ENCODE assay signal across 33 cellular contexts in the genomic region with DNA sequence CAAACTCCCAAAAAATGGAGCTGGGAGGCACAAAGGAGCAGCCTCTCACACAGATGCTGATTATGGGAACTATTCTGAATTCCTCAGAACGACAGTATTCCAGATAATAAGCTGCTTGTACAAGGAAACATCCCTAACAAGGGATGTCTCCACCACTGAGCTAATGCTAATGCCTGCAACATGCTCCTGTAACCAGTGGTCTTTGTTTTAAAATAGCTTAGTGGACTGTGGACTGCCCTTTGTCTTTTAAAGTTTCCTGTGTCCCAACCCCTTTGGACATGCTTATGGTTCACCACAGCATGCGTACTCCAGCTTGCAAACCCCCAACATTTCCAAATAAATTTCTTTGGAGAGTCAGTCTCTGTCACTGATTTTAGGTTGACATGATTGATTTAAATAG.
"Had no signal": no experiment of that assay in that cellular context is flagged by ENCODE, and none has a peak within 500 bp of the region (broad histone marks: within the 10 kb centered on the region; RNA-seq: fewer than 3 reads in every experiment).

No MANE protein-coding gene starts in this region.

- H3K4me1 ChIP-seq: esophagus muscularis mucosa, heart left ventricle, left lung, prostate gland had no signal

- H3K9me3 ChIP-seq: esophagus muscularis mucosa, heart left ventricle, left lung, mucosa of descending colon, pancreas, prostate gland, thoracic aorta had no signal

- H3K9me3 Mint-ChIP-seq: activated CD8-positive, alpha-beta T cell treated with anti-CD3 and anti-CD28 coated beads for 36 hours; activated naive CD8-positive, alpha-beta T cell treated with anti-CD3 and anti-CD28 coated beads, Interleukin-2, amount 50 U/mL, for 24 hours; activated T-helper 1 cell treated with anti-CD3 and anti-CD28 coated beads, Interleukin-12 subunit alpha, Interleukin-12 subunit beta, Interleukin-2, Interleukin-4 antibody, amounts not matched to agents 30 ng/mL and 10 ng/mL and 1 ng/mL, durations not matched to agents 14 hours and 24 hours and 36 hours; immature natural killer cell; naive B cell; neural crest cell had no signal

- H3K36me3 ChIP-seq: pancreas, prostate gland had no signal

- H3K4me1 Mint-ChIP-seq: immature natural killer cell, neural crest cell had no signal

- H3K27me3 Mint-ChIP-seq: activated CD8-positive, alpha-beta T cell treated with anti-CD3 and anti-CD28 coated beads for 36 hours; activated naive CD8-positive, alpha-beta T cell treated with anti-CD3 and anti-CD28 coated beads, Interleukin-2, amount 50 U/mL, for 24 hours; naive B cell; T-helper 17 cell had no signal

- DNase-seq: activated CD4-positive, alpha-beta T cell treated with anti-CD3 and anti-CD28 coated beads for 1 hour; activated CD4-positive, alpha-beta T cell treated with anti-CD3 and anti-CD28 coated beads, Interleukin-2, amount 50 U/mL, for 1 hour; activated CD8-positive, alpha-beta T cell treated with anti-CD3 and anti-CD28 coated beads for 36 hours; activated gamma-delta T cell; activated naive CD4-positive, alpha-beta T cell treated with anti-CD3 and anti-CD28 coated beads, Interleukin-2, amount 50 U/mL, for 16 hours; activated naive CD8-positive, alpha-beta T cell treated with anti-CD3 and anti-CD28 coated beads, Interleukin-2, amount 50 U/mL, for 24 hours; activated T-cell treated with anti-CD3 and anti-CD28 coated beads for 4 hours; cerebellar nuclear complex; dorsolateral prefrontal cortex; foreskin keratinocyte; heart left ventricle; hypothalamus; immature natural killer cell; left lung; mesendoderm; mucosa of descending colon; naive B cell; nucleus accumbens; pancreas; stimulated activated CD4-positive, alpha-beta T cell treated with anti-CD3 and anti-CD28 coated beads, Interleukin-15, amount 100 ng/mL, for 24 hours; stimulated activated CD4-positive, alpha-beta T cell treated with anti-CD3 and anti-CD28 coated beads, Interleukin-2, amount 100 ng/mL, for 24 hours; stimulated activated naive CD4-positive, alpha-beta T cell treated with Interleukin-2 at 50 U/mL for 16 hours; T-helper 17 cell; T1000; trophoblast cell had no signal

- ATAC-seq: activated CD8-positive, alpha-beta T cell treated with anti-CD3 and anti-CD28 coated beads for 36 hours; activated naive CD8-positive, alpha-beta T cell treated with anti-CD3 and anti-CD28 coated beads, Interleukin-2, amount 50 U/mL, for 24 hours; foreskin keratinocyte; heart left ventricle; left lung; mucosa of descending colon; pancreas; SK-N-SH treated with all-trans-retinoic acid at 6 μM for 48 hours; T-helper 17 cell had no signal

- H3K27ac ChIP-seq: coronary artery, dorsolateral prefrontal cortex, esophagus muscularis mucosa, foreskin keratinocyte, heart left ventricle, left lung, pancreas, prostate gland, thoracic aorta had no signal

- H3K27ac Mint-ChIP-seq: activated naive CD8-positive, alpha-beta T cell treated with anti-CD3 and anti-CD28 coated beads, Interleukin-2, amount 50 U/mL, for 24 hours; activated T-helper 1 cell treated with anti-CD3 and anti-CD28 coated beads, Interleukin-12 subunit alpha, Interleukin-12 subunit beta, Interleukin-2, Interleukin-4 antibody, amounts not matched to agents 30 ng/mL and 10 ng/mL and 1 ng/mL, durations not matched to agents 14 hours and 24 hours and 36 hours; T-helper 17 cell had no signal

- H3K4me3 ChIP-seq: coronary artery, dorsolateral prefrontal cortex, esophagus muscularis mucosa, heart left ventricle, left lung, lung, mucosa of descending colon, pancreas, prostate gland, thoracic aorta had no signal

- H3K4me3 Mint-ChIP-seq: activated CD8-positive, alpha-beta T cell treated with anti-CD3 and anti-CD28 coated beads for 36 hours; activated naive CD8-positive, alpha-beta T cell treated with anti-CD3 and anti-CD28 coated beads, Interleukin-2, amount 50 U/mL, for 24 hours; activated T-helper 1 cell treated with anti-CD3 and anti-CD28 coated beads, Interleukin-12 subunit alpha, Interleukin-12 subunit beta, Interleukin-2, Interleukin-4 antibody, amounts not matched to agents 30 ng/mL and 10 ng/mL and 1 ng/mL, durations not matched to agents 14 hours and 24 hours and 36 hours; immature natural killer cell; neural crest cell; T-helper 17 cell had no signal

- H3K27me3 ChIP-seq: dorsolateral prefrontal cortex, esophagus muscularis mucosa, foreskin keratinocyte, heart left ventricle, left lung, pancreas had no signal
